ENCODE assay signal across 17 cellular contexts in the genomic region with DNA sequence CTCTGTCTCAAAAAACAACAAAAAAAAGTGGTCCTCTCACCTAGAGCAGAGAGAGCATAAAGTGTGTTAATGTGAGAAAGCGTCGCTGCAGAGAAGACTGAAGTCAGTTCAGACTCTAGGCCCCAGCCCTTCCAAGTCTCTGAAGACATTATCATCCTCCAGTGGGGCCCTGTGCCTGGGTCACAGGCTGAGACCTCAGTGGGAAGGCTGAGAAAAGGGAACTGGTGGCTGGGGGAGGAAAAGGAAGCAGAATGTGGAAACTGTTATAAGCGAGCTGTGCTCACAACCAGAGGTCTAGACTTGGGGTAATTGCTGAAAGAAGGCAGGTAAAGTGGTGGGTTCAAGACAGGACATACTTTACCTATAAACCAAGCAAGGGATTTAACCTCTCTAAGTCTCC. TPM values are rescaled to one million over a fixed set of nuclear protein-coding genes. Genes with fewer than 3 reads are reported as not detected.
DNase-seq lines count a peak whose midpoint lies in the region; ATAC-seq and TF ChIP-seq lines count a peak whose summit lies in the region.
"Had no signal": no experiment of that assay in that cellular context is flagged by ENCODE, and none has a peak within 500 bp of the region (broad histone marks: within the 10 kb centered on the region; RNA-seq: fewer than 3 reads in every experiment).

No MANE protein-coding gene starts in this region.

- H3K27ac ChIP-seq in epithelial cell of prostate = peak overlapping the region; percentile 73
- H3K27ac ChIP-seq in upper lobe of right lung = peak overlapping the region; percentile 55
- H3K27ac ChIP-seq: parathyroid adenoma had no signal

- intact Hi-C loops in upper lobe of right lung (cut with DNase I) = no loop called here

- no peak overlapping the region for H3K4me3 ChIP-seq in upper lobe of right lung
- H3K4me3 ChIP-seq: GM23338, tibial nerve had no signal

- no peaks in the 10 kb centered on the region for H3K9me3 Mint-ChIP-seq in activated T-cell treated with anti-CD3 and anti-CD28 coated beads, Interleukin-2, amount 50 U/mL, for 24 hours
- H3K9me3 Mint-ChIP-seq in activated T-cell treated with anti-CD3 and anti-CD28 coated beads, Interleukin-2, amount 50 U/mL, for 4 hours = no peaks in the 10 kb centered on the region
- H3K9me3 Mint-ChIP-seq: activated CD4-positive, alpha-beta memory T cell treated with anti-CD3 and anti-CD28 coated beads for 36 hours; activated T-helper 17 cell treated with anti-CD3 and anti-CD28 coated beads, Interleukin-2, amount 50 U/mL, for 72 hours; CD4-positive, alpha-beta T cell; effector memory CD8-positive, alpha-beta T cell; GM23338 had no signal

- peak overlapping the region; percentile 38 for H3K27ac Mint-ChIP-seq in activated T-cell treated with anti-CD3 and anti-CD28 coated beads, Interleukin-2, amount 50 U/mL, for 24 hours
- H3K27ac Mint-ChIP-seq: activated CD4-positive, alpha-beta memory T cell treated with anti-CD3 and anti-CD28 coated beads for 36 hours; activated T-helper 17 cell treated with anti-CD3 and anti-CD28 coated beads, Interleukin-2, amount 50 U/mL, for 72 hours; CD4-positive, alpha-beta T cell; GM23338 had no signal

- peaks cover under 1% of the 10 kb centered on the region for H3K36me3 Mint-ChIP-seq in activated T-cell treated with anti-CD3 and anti-CD28 coated beads, Interleukin-2, amount 50 U/mL, for 24 hours (ENCODE audit: low read depth)
- H3K36me3 Mint-ChIP-seq in activated T-cell treated with anti-CD3 and anti-CD28 coated beads, Interleukin-2, amount 50 U/mL, for 4 hours (ENCODE audit: insufficient read depth) = no peaks in the 10 kb centered on the region
- H3K36me3 Mint-ChIP-seq: activated CD4-positive, alpha-beta memory T cell treated with anti-CD3 and anti-CD28 coated beads for 36 hours had no signal

- no peaks in the 10 kb centered on the region for H3K27me3 Mint-ChIP-seq in activated T-cell treated with anti-CD3 and anti-CD28 coated beads, Interleukin-2, amount 50 U/mL, for 24 hours
- no peaks in the 10 kb centered on the region for H3K27me3 Mint-ChIP-seq in activated T-cell treated with anti-CD3 and anti-CD28 coated beads, Interleukin-2, amount 50 U/mL, for 4 hours (ENCODE audit: low read depth)
- H3K27me3 Mint-ChIP-seq: activated CD4-positive, alpha-beta memory T cell treated with anti-CD3 and anti-CD28 coated beads for 36 hours; activated T-helper 17 cell treated with anti-CD3 and anti-CD28 coated beads, Interleukin-2, amount 50 U/mL, for 72 hours; CD4-positive, alpha-beta T cell; effector memory CD8-positive, alpha-beta T cell had no signal

- H3K27me3 ChIP-seq in upper lobe of right lung = no peaks in the 10 kb centered on the region
- H3K27me3 ChIP-seq: tibial nerve had no signal

- peaks cover 20% of the 10 kb centered on the region for H3K4me1 Mint-ChIP-seq in activated T-cell treated with anti-CD3 and anti-CD28 coated beads, Interleukin-2, amount 50 U/mL, for 24 hours (ENCODE audit: low read depth)
- H3K4me1 Mint-ChIP-seq in activated T-cell treated with anti-CD3 and anti-CD28 coated beads, Interleukin-2, amount 50 U/mL, for 4 hours (ENCODE audit: low read depth) = peaks cover 11% of the 10 kb centered on the region
- H3K4me1 Mint-ChIP-seq: activated T-helper 17 cell treated with anti-CD3 and anti-CD28 coated beads, Interleukin-2, amount 50 U/mL, for 72 hours; GM23338 had no signal

- TF ChIP-seq CTCF in upper lobe of right lung (IDR thresholded peaks at IDR 0.05) = no peak

- H3K4me1 ChIP-seq in upper lobe of right lung = peaks cover 10% of the 10 kb centered on the region

- no peak for DNase-seq in activated T-cell treated with anti-CD3 and anti-CD28 coated beads, Interleukin-2, amount 50 U/mL, for 24 hours
- no peak for DNase-seq in activated T-cell treated with anti-CD3 and anti-CD28 coated beads, Interleukin-2, amount 50 U/mL, for 4 hours
- DNase-seq in SIG-M5 (lab: John Stamatoyannopoulos, UW) = peak; percentile 32
- DNase-seq in epithelial cell of prostate (ENCODE audit: low read depth, low spot score) = no peak
- DNase-seq in upper lobe of right lung = no peak
- no peak for DNase-seq in HT-29 (ENCODE audit: low spot score)
- DNase-seq: activated CD4-positive, alpha-beta memory T cell treated with anti-CD3 and anti-CD28 coated beads for 36 hours; CD4-positive, alpha-beta T cell; effector memory CD8-positive, alpha-beta T cell; NCI-H1436 treated with DMSO at 0.1 percent for 48 hours; NK-92 treated with Interleukin-12 subunit alpha and Interleukin-12 subunit beta, amount 100 ng/mL, for 24 hours had no signal

- H3K36me3 ChIP-seq in upper lobe of right lung = no peaks in the 10 kb centered on the region
- H3K36me3 ChIP-seq: tibial nerve had no signal

- no peak for ATAC-seq in activated T-cell treated with anti-CD3 and anti-CD28 coated beads, Interleukin-2, amount 50 U/mL, for 4 hours
- ATAC-seq in upper lobe of right lung (peak; percentile 55), HG03571 (IDR thresholded peaks at IDR 0.05; ENCODE audit: unreplicated experiment) (no peak), HG03280 (IDR thresholded peaks at IDR 0.05; ENCODE audit: unreplicated experiment) (no peak)
- ATAC-seq: activated T-helper 17 cell treated with anti-CD3 and anti-CD28 coated beads, Interleukin-2, amount 50 U/mL, for 72 hours; effector memory CD8-positive, alpha-beta T cell had no signal

- no peak overlapping the region for H3K4me3 Mint-ChIP-seq in activated T-cell treated with anti-CD3 and anti-CD28 coated beads, Interleukin-2, amount 50 U/mL, for 24 hours
- no peak overlapping the region for H3K4me3 Mint-ChIP-seq in activated T-cell treated with anti-CD3 and anti-CD28 coated beads, Interleukin-2, amount 50 U/mL, for 4 hours
- H3K4me3 Mint-ChIP-seq: activated CD4-positive, alpha-beta memory T cell treated with anti-CD3 and anti-CD28 coated beads for 36 hours; CD4-positive, alpha-beta T cell; effector memory CD8-positive, alpha-beta T cell; GM23338 had no signal

- H3K9me3 ChIP-seq in upper lobe of right lung = no peaks in the 10 kb centered on the region
- H3K9me3 ChIP-seq: tibial nerve had no signal

RNA-seq across cellular contexts. Expression of gene RRP12, which starts 4.9 kb away (rescaled TPM):
- 100 to 1,000 TPM; 218 to 222 (median 218) TPM for total RNA-seq in activated T-cell treated with anti-CD3 and anti-CD28 coated beads, Interleukin-2, amount 50 U/mL, for 4 hours
- 23.7 TPM for total RNA-seq in upper lobe of right lung
- total RNA-seq in HT-29 (2014; rRNA removed; shearing (Covaris generic)) = 67.7 and 76.2 TPM in 2 replicates

RNA-seq across cellular contexts. Expression of gene PGAM1, which starts 19.9 kb away (rescaled TPM):
- 1,000 to 10,000 TPM; 1,128 to 1,173 (median 1,167) TPM for total RNA-seq in activated T-cell treated with anti-CD3 and anti-CD28 coated beads, Interleukin-2, amount 50 U/mL, for 4 hours
- total RNA-seq in upper lobe of right lung = 139 TPM
- total RNA-seq in HT-29 (2014; rRNA removed; shearing (Covaris generic)) = 362 and 400 TPM in 2 replicates

RNA-seq across cellular contexts. Expression of gene EXOSC1, which starts 39.7 kb away (rescaled TPM):
- total RNA-seq in activated T-cell treated with anti-CD3 and anti-CD28 coated beads, Interleukin-2, amount 50 U/mL, for 4 hours = 10 to 100 TPM; 60.3 to 72.2 (median 71.9) TPM
- total RNA-seq in upper lobe of right lung = 27.0 TPM
- 35.6 and 44.3 TPM in 2 replicates for total RNA-seq in HT-29 (2014; rRNA removed; shearing (Covaris generic))

RNA-seq across cellular contexts. Expression of gene ZDHHC16, which starts 39.9 kb away (rescaled TPM):
- total RNA-seq in activated T-cell treated with anti-CD3 and anti-CD28 coated beads, Interleukin-2, amount 50 U/mL, for 4 hours = 10 to 100 TPM; 54.3 to 62.9 (median 59.6) TPM
- total RNA-seq in upper lobe of right lung = 63.2 TPM
- 43.8 and 48.4 TPM in 2 replicates for total RNA-seq in HT-29 (2014; rRNA removed; shearing (Covaris generic))
